Comparison of ENCODE assay signal across 14 cellular contexts in genomic region chr4:74402692-74403460, GRCh38. TPM values are rescaled to one million over a fixed set of nuclear protein-coding genes. Genes with fewer than 3 reads are reported as not detected.
A peak's percentile ranks its signal among the peaks of the same experiment; 100 is the strongest.
DNase-seq lines count a peak whose midpoint lies in the region; ATAC-seq, FAIRE-seq and TF ChIP-seq lines count a peak whose summit lies in the region.
"Had no signal": no experiment of that assay in that cellular context is flagged by ENCODE, and none has a peak within 500 bp of the region (broad histone marks: within the 10 kb centered on the region; RNA-seq: fewer than 3 reads in every experiment).

No MANE protein-coding gene starts in this region.

- H3K4me2 ChIP-seq in GM12878 (ENCODE audit: control insufficient read depth, insufficient read depth), result no peak overlapping the region

- H3K4me1 ChIP-seq in GM12878 (ENCODE audit: control insufficient read depth, insufficient read depth, low read length) (peaks cover 3% of the 10 kb centered on the region), gastrocnemius medialis (no peaks in the 10 kb centered on the region)

- intact Hi-C loops in GM12878 (cut with micrococcal nuclease; ENCODE audit: unreplicated experiment), result no loop called here
- intact Hi-C loops in gastrocnemius medialis (cut with DNase I; ENCODE audit: low total_unique reads), result no loop called here

- H3K9me3 ChIP-seq in GM12878 (replicated peaks; ENCODE audit: control insufficient read depth, insufficient read depth, low read length) (no peaks in the 10 kb centered on the region; the same call in 2 of the 3 replicates), gastrocnemius medialis (no peaks in the 10 kb centered on the region)
- H3K9me3 ChIP-seq: upper lobe of left lung had no signal

- no peak for TF ChIP-seq RAD21 in GM12878 (IDR thresholded peaks at IDR 0.05; ENCODE audit: insufficient read depth, low read depth, low read length)

- no peaks in the 10 kb centered on the region for H3K9me3 Mint-ChIP-seq in osteocyte (ENCODE audit: unreplicated experiment)
- H3K9me3 Mint-ChIP-seq: CD4-positive, CD25-positive, alpha-beta regulatory T cell; dendritic cell treated with granulocyte-macrophage colony-stimulating factor and Interleukin-4, amounts not matched to agents 40 ng/mL and 50 ng/mL, for 4 days had no signal

- no peak overlapping the region for H2AFZ ChIP-seq in GM12878 (ENCODE audit: control insufficient read depth, low read depth, low read length)

- H4K20me1 ChIP-seq in GM12878 (ENCODE audit: control insufficient read depth, insufficient read depth), result no peaks in the 10 kb centered on the region

- BruUV-seq in GM12878 (replicated peaks; lab: Mats Ljungman, UMichigan), result no TSS peak

- CTCF ChIA-PET in GM12878 (lab: Yijun Ruan, JAX), result no interaction called here

- H3K4me3 Mint-ChIP-seq in osteocyte (ENCODE audit: unreplicated experiment), result no peak overlapping the region
- H3K4me3 Mint-ChIP-seq: CD4-positive, CD25-positive, alpha-beta regulatory T cell; dendritic cell treated with granulocyte-macrophage colony-stimulating factor and Interleukin-4, amounts not matched to agents 40 ng/mL and 50 ng/mL, for 4 days had no signal

- SMC1A ChIA-PET in GM12878 (lab: Charles Lee; ENCODE audit: uncharacterized antibody, unreplicated experiment), result interaction anchor here (1.3 kb wide), 1 partner anchor 24 kb away, joined by 4 read pairs; no protein-coding TSS in a partner anchor

- peak; percentile 27 for FAIRE-seq in GM12878 (lab: Jason Lieb, UNC)

- H3K36me3 Mint-ChIP-seq in osteocyte (ENCODE audit: unreplicated experiment), result no peaks in the 10 kb centered on the region
- H3K36me3 Mint-ChIP-seq: CD4-positive, CD25-positive, alpha-beta regulatory T cell had no signal

- DNase-seq in GM12878 (ENCODE audit: low read depth, low spot score), result peak; percentile 13
- DNase-seq in cerebellar nuclear complex (lab: John Stamatoyannopoulos, UW), result no peak
- DNase-seq in osteocyte (ENCODE audit: extremely low spot score, unreplicated experiment), result no peak
- DNase-seq in HPDE6-E6E7 (ENCODE audit: extremely low spot score), result no peak
- no peak for DNase-seq in gastrocnemius medialis
- DNase-seq: CD4-positive, CD25-positive, alpha-beta regulatory T cell; NCI-H510A treated with DMSO at 0.1 percent for 48 hours; stimulated activated CD4-positive, alpha-beta T cell treated with anti-CD3 and anti-CD28 coated beads, Interleukin-4, amount 100 ng/mL, for 24 hours; upper lobe of left lung had no signal

- H3K36me3 ChIP-seq in GM12878 (ENCODE audit: control insufficient read depth in 2 of 2, insufficient read depth in 2 of 2, low read length in 1 of 2) (no peaks in the 10 kb centered on the region), gastrocnemius medialis (no peaks in the 10 kb centered on the region)
- H3K36me3 ChIP-seq: upper lobe of left lung had no signal

- POLR2A ChIA-PET in GM12878 (lab: Charles Lee), result no interaction called here

- no peak overlapping the region for H3K9ac ChIP-seq in GM12878 (ENCODE audit: control insufficient read depth, insufficient read depth, low read length)

- in situ Hi-C loops in GM12878 (cut with MboI), result no loop called here
- in situ Hi-C loops in gastrocnemius medialis (cut with MboI; ENCODE audit: low sequenced_read_pairs in 4 of 4), result no loop called here

- WGBS in GM12878 (ENCODE audit: insufficient coverage, insufficient replicate concordance, low lambda C conversion rate, missing lambda C conversion rate), result 7% methylated on average over 5 of the region's 5 CpGs

- TF ChIP-seq POLR2A in GM12878 (IDR thresholded peaks at IDR 0.05; ENCODE audit: low read depth, low read length) (no peak), gastrocnemius medialis (IDR thresholded peaks at IDR 0.05) (no peak)

- no peak for TF ChIP-seq CTCF in GM12878 (IDR thresholded peaks at IDR 0.05 in 2 of 3, conservative IDR thresholded peaks at IDR 0.05 in 1 of 3; ENCODE audit: control insufficient read depth in 2 of 3, extremely low read depth in 1 of 3, insufficient read depth in 1 of 3, low read depth in 3 of 3, low read length in 3 of 3)
- no peak for TF ChIP-seq CTCF in osteocyte (IDR thresholded peaks at IDR 0.05)
- no peak for TF ChIP-seq CTCF in gastrocnemius medialis (IDR thresholded peaks at IDR 0.05 in 4 of 5, conservative IDR thresholded peaks at IDR 0.05 in 1 of 5)

- H3K27me3 ChIP-seq in GM12878 (replicated peaks in 1 of 2; ENCODE audit: control insufficient read depth in 2 of 2, insufficient read depth in 2 of 2, low read length in 1 of 2) (peaks cover 0 to 1% of the 10 kb centered on the region in 2 experiments; a peak in 1 of 4 replicates), gastrocnemius medialis (no peaks in the 10 kb centered on the region)
- H3K27me3 ChIP-seq: upper lobe of left lung had no signal

- peaks cover 19% of the 10 kb centered on the region for H3K4me1 Mint-ChIP-seq in osteocyte (ENCODE audit: unreplicated experiment)

- peaks cover 16% of the 10 kb centered on the region for H3K27me3 Mint-ChIP-seq in osteocyte (ENCODE audit: unreplicated experiment)
- H3K27me3 Mint-ChIP-seq: CD4-positive, CD25-positive, alpha-beta regulatory T cell; dendritic cell treated with granulocyte-macrophage colony-stimulating factor and Interleukin-4, amounts not matched to agents 40 ng/mL and 50 ng/mL, for 4 days had no signal

- TF ChIP-seq EP300 in GM12878 (IDR thresholded peaks at IDR 0.05; ENCODE audit: borderline replicate concordance in 1 of 2, control insufficient read depth in 1 of 2, low read depth in 2 of 2, low read length in 2 of 2), result peak in 1 of 2 experiments; percentile 26; a peak in 1 of 4 replicates

- H3K4me3 ChIP-seq in GM12878 (no peak overlapping the region), gastrocnemius medialis (no peak overlapping the region)
- H3K4me3 ChIP-seq: upper lobe of left lung had no signal

- no peaks in the 10 kb centered on the region for H3K79me2 ChIP-seq in GM12878 (ENCODE audit: control insufficient read depth, insufficient read depth, low read length)

- ATAC-seq in GM18867 (IDR thresholded peaks at IDR 0.05; ENCODE audit: unreplicated experiment) (peak; percentile 98), GM21717 (IDR thresholded peaks at IDR 0.05; ENCODE audit: unreplicated experiment) (peak; percentile 95), HG03175 (IDR thresholded peaks at IDR 0.05; ENCODE audit: unreplicated experiment) (peak; percentile 100), GM12878 (peak; percentile 94), gastrocnemius medialis (no peak)

- no peak overlapping the region for H3K27ac ChIP-seq in GM12878 (ENCODE audit: control insufficient read depth, insufficient read depth)
- H3K27ac ChIP-seq in gastrocnemius medialis, result no peak overlapping the region
- H3K27ac ChIP-seq: upper lobe of left lung had no signal

- RAD21 ChIA-PET in GM12878 (lab: Charles Lee; ENCODE audit: unreplicated experiment), result no interaction called here

- no peak overlapping the region for H3K27ac Mint-ChIP-seq in osteocyte (ENCODE audit: unreplicated experiment)
- H3K27ac Mint-ChIP-seq: dendritic cell treated with granulocyte-macrophage colony-stimulating factor and Interleukin-4, amounts not matched to agents 40 ng/mL and 50 ng/mL, for 4 days had no signal

TF ChIP-seq in GM12878, 131 proteins besides CTCF, POLR2A, EP300 and RAD21:
- TF ChIP-seq SPI1 (IDR thresholded peaks at IDR 0.05; ENCODE audit: borderline replicate concordance, insufficient read depth, low read depth, low read length), result peak; percentile 88; the same call in 1 of the 2 replicates
- no peak for TF ChIP-seq POU2F2 (IDR thresholded peaks at IDR 0.05; ENCODE audit: borderline replicate concordance, low read depth, low read length)
- no peak for TF ChIP-seq FOS (IDR thresholded peaks at IDR 0.05; ENCODE audit: borderline replicate concordance, extremely low read depth, insufficient read length)
TF ChIP-seq in GM12878: peak in this region for 1.

RNA-seq across cellular contexts. Expression of gene EREG, which starts 37.9 kb away (rescaled TPM):
- total RNA-seq in GM12878 (2013; cell fraction: nucleolus; rRNA removed), result not detected in 2 replicates
- total RNA-seq in GM12878 (2014; rRNA removed) (not detected in 2 replicates), GM12878 (2014; rRNA removed; fragmentation: Illumina TruSeq; extraction: Trizol) (not detected in 2 replicates), GM12878 (2021) (0.05 TPM in 1 of 2 replicates, not detected in the other), osteocyte (1.3 and 2.2 TPM in 2 replicates), gastrocnemius medialis (under 1 TPM in 2 of 4 donors, not detected in 2; 0.07 to 0.84 TPM)
- not detected for polyA plus RNA-seq in GM12878 (2011; ENCODE audit: low read depth)
- polyA plus RNA-seq in GM12878 (2011; rRNA removed) (not detected in 2 replicates), GM12878 (2014; fragmentation: Illumina TruSeq; extraction: Trizol) (not detected in 2 replicates), GM12878 (2014; fragmentation: Nextera tagmentation; extraction: Ambion mirVana) (not detected), GM12878 (2014; rRNA removed) (not detected in 2 replicates), GM12878 (2016; fragmentation: Nextera tagmentation; extraction: Ambion mirVana) (not detected)
- polyA plus RNA-seq in GM12878 (2011; cell fraction: cytosol; rRNA removed), result not detected in 2 replicates
- polyA plus RNA-seq in GM12878 (2011; cell fraction: nucleus; rRNA removed), result not detected in 2 replicates
- 0.03 and 0.06 TPM in 2 replicates for polyA plus RNA-seq in GM12878 (2012)
- not detected in 2 replicates for polyA minus RNA-seq in GM12878 (2011; rRNA and poly(A)+ RNA removed)
- not detected in 2 replicates for polyA minus RNA-seq in GM12878 (2011; cell fraction: cytosol; rRNA and poly(A)+ RNA removed)
- not detected in 2 replicates for polyA minus RNA-seq in GM12878 (2011; cell fraction: nucleus; rRNA and poly(A)+ RNA removed)
- polyA plus RNA-seq: CD4-positive, CD25-positive, alpha-beta regulatory T cell; neural cell had no signal

RNA-seq across cellular contexts. Expression of gene AREG, which starts 42.1 kb away (rescaled TPM):
- not detected in 2 replicates for total RNA-seq in GM12878 (2013; cell fraction: nucleolus; rRNA removed)
- total RNA-seq in GM12878 (2014; rRNA removed) (not detected in 2 replicates), GM12878 (2014; rRNA removed; fragmentation: Illumina TruSeq; extraction: Trizol) (not detected in 2 replicates), GM12878 (2021) (not detected in 2 replicates), osteocyte (0.50 and 0.64 TPM in 2 replicates), gastrocnemius medialis (10 to 100 TPM in 3 of 4 donors, 1 to 10 TPM in 1; 4.0 to 56.1 (median 22.5) TPM)
- not detected for polyA plus RNA-seq in GM12878 (2011; ENCODE audit: low read depth)
- polyA plus RNA-seq in GM12878 (2011; rRNA removed) (0.29 and 0.37 TPM in 2 replicates), GM12878 (2014; fragmentation: Illumina TruSeq; extraction: Trizol) (not detected in 2 replicates), GM12878 (2014; fragmentation: Nextera tagmentation; extraction: Ambion mirVana) (not detected), GM12878 (2014; rRNA removed) (0.09 TPM in 1 of 2 replicates, not detected in the other), GM12878 (2016; fragmentation: Nextera tagmentation; extraction: Ambion mirVana) (under 1 TPM in 1 of 2 experiments, not detected in 1; 0.25 TPM)
- polyA plus RNA-seq in GM12878 (2011; cell fraction: cytosol; rRNA removed), result 0.10 and 0.16 TPM in 2 replicates
- 0.13 and 0.18 TPM in 2 replicates for polyA plus RNA-seq in GM12878 (2011; cell fraction: nucleus; rRNA removed)
- 0.23 and 0.27 TPM in 2 replicates for polyA plus RNA-seq in GM12878 (2012)
- 0.21 TPM in 1 of 2 replicates, not detected in the other for polyA minus RNA-seq in GM12878 (2011; rRNA and poly(A)+ RNA removed)
- not detected in 2 replicates for polyA minus RNA-seq in GM12878 (2011; cell fraction: cytosol; rRNA and poly(A)+ RNA removed)
- polyA minus RNA-seq in GM12878 (2011; cell fraction: nucleus; rRNA and poly(A)+ RNA removed), result 0.48 and 1.7 TPM in 2 replicates
- polyA plus RNA-seq: neural cell had no signal

Comparison
In these comparisons a context has a peak if more than half of its experiments do, and no peak if none do; other contexts are left out.
1. ATAC-seq: peak in GM18867 (single experiment), GM21717 (single experiment), HG03175 (single experiment) and GM12878 (single experiment); none in gastrocnemius medialis (0 of 2).